ENCODE assay signal across 1 cellular context in the genomic region with DNA sequence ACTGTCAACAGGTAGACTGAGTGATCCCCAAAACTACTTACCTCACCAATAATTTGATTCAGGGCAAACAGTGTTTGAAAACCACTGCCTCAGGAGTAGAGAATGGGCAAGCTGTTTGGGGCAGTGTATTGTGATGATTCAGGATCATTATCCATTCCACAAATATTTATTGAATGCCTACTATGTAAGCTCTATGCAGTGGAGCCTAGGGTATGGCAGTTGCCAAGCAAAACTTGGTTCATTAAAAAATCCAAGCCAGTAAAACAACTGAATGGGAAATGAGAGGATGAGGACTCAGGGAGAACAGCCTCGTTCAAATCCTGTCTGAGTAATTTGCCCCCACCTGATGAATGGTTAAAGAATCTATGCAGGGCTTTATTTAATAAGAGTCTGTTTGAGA.
TF ChIP-seq lines count a peak whose summit lies in the region.

No MANE protein-coding gene starts in this region.

TF ChIP-seq in GM23338, 12 proteins besides CTCF, POLR2A, EP300 and RAD21 (continued from another document):
- no peak for TF ChIP-seq ZNF462 (CRISPR knock-in tag; IDR thresholded peaks at IDR 0.05)
- no peak for TF ChIP-seq ZNF114 (CRISPR knock-in tag; IDR thresholded peaks at IDR 0.05)
- TF ChIP-seq POLR2AphosphoS5 (IDR thresholded peaks at IDR 0.05; ENCODE audit: low read depth): no peak
- no peak for TF ChIP-seq CREB1 (CRISPR knock-in tag; IDR thresholded peaks at IDR 0.05; ENCODE audit: low read depth)
- TF ChIP-seq EZH2 (IDR thresholded peaks at IDR 0.05; ENCODE audit: low read depth, unreplicated experiment): no peak
